Comparison of ENCODE assay signal across 10 cellular contexts in genomic region chrX:153926594-153926862, GRCh38. TPM values are rescaled to one million over a fixed set of nuclear protein-coding genes. Genes with fewer than 3 reads are reported as not detected.
DNase-seq lines count a peak whose midpoint lies in the region; ATAC-seq, FAIRE-seq and TF ChIP-seq lines count a peak whose summit lies in the region.
"Had no signal": no experiment of that assay in that cellular context is flagged by ENCODE, and none has a peak within 500 bp of the region (broad histone marks: within the 10 kb centered on the region; RNA-seq: fewer than 3 reads in every experiment).

No MANE protein-coding gene starts in this region.

- H3K4me2 ChIP-seq in Karpas-422 (ENCODE audit: low read depth, low read length, poor library complexity, severe bottlenecking) = peak overlapping the region; percentile 78

- peaks cover 6% of the 10 kb centered on the region for H3K4me1 Mint-ChIP-seq in endodermal cell

- no peaks in the 10 kb centered on the region for H3K36me3 ChIP-seq in Karpas-422 (ENCODE audit: insufficient read depth, low read length)
- peaks cover 5% of the 10 kb centered on the region for H3K36me3 ChIP-seq in endodermal cell (ENCODE audit: control insufficient read depth, insufficient read depth, low read length)
- no peaks in the 10 kb centered on the region for H3K36me3 ChIP-seq in pancreas

- H3K79me2 ChIP-seq in Karpas-422 (ENCODE audit: low read length) = peaks cover 19% of the 10 kb centered on the region

- peaks cover 9% of the 10 kb centered on the region for H3K36me3 Mint-ChIP-seq in endodermal cell (ENCODE audit: low read depth)

- H3K27me3 Mint-ChIP-seq in endodermal cell (ENCODE audit: insufficient read depth) = no peaks in the 10 kb centered on the region

- WGBS in endodermal cell (ENCODE audit: insufficient coverage in 1 of 2, insufficient read length in 1 of 2), 2 experiments = 23% methylated on average over 3 of the region's 4 CpGs; no CpG with 5 or more reads in 1 of the 2 experiments
- WGBS in pancreas, 2 donors = 59% methylated on average over 4 of the region's 4 CpGs

- ATAC-seq in pancreas (no peak), GM21825 (IDR thresholded peaks at IDR 0.05; ENCODE audit: unreplicated experiment) (no peak), HG02763 (IDR thresholded peaks at IDR 0.05; ENCODE audit: unreplicated experiment) (no peak), HG03095 (IDR thresholded peaks at IDR 0.05; ENCODE audit: unreplicated experiment) (no peak)

- no peak for TF ChIP-seq CTCF in GM12864 (IDR thresholded peaks at IDR 0.05; ENCODE audit: low read depth, low read length, missing control alignments)
- TF ChIP-seq CTCF in endodermal cell (conservative IDR thresholded peaks at IDR 0.05) = no peak
- no peak for TF ChIP-seq CTCF in pancreas (IDR thresholded peaks at IDR 0.05)

- H3K9me2 ChIP-seq in Karpas-422 (replicated peaks; ENCODE audit: insufficient read depth, low read length) = no peaks in the 10 kb centered on the region

- peak overlapping the region; percentile 95 for H3K9ac ChIP-seq in Karpas-422 (ENCODE audit: low read length)
- H3K9ac ChIP-seq in endodermal cell (ENCODE audit: extremely low read depth, low read length, poor library complexity, severe bottlenecking) = no peak overlapping the region

- H3K27ac ChIP-seq in Karpas-422 (ENCODE audit: low read length) (peak overlapping the region; percentile 99), endodermal cell (ENCODE audit: low read depth, low read length) (peak overlapping the region; percentile 94), pancreas (peak overlapping the region; percentile 1 to 91 (median 86))

- peaks cover 12% of the 10 kb centered on the region; the same call in 1 of the 2 replicates for H4K20me1 ChIP-seq in Karpas-422 (ENCODE audit: insufficient read depth, low read depth, low read length)

- DNase-seq in GM12864 (ENCODE audit: low read depth) = no peak
- DNase-seq in Karpas-422 = no peak
- DNase-seq in endodermal cell = no peak
- no peak for DNase-seq in pancreas
- no peak for DNase-seq in H4 (ENCODE audit: low spot score)

- no peak overlapping the region for H3K27ac Mint-ChIP-seq in endodermal cell

- H3K9me3 Mint-ChIP-seq in endodermal cell = peaks cover 66% of the 10 kb centered on the region

- peak overlapping the region; percentile 71 for H3K4me3 Mint-ChIP-seq in endodermal cell

- H3K4me1 ChIP-seq in Karpas-422 (ENCODE audit: low read length) (peaks cover 51% of the 10 kb centered on the region), endodermal cell (ENCODE audit: control insufficient read depth, insufficient read depth, low read length) (no peaks in the 10 kb centered on the region), pancreas (peaks cover 0 to 13% (median 9%) of the 10 kb centered on the region in 3 donors)

- no peak for FAIRE-seq in pancreas (lab: Jason Lieb, UNC)
- FAIRE-seq: endometrium, RCC 7860 had no signal

- H3K27me3 ChIP-seq in Karpas-422 (ENCODE audit: low read length) = no peaks in the 10 kb centered on the region
- no peaks in the 10 kb centered on the region for H3K27me3 ChIP-seq in endodermal cell (ENCODE audit: control insufficient read depth, insufficient read depth, low read length, poor library complexity, severe bottlenecking)
- no peaks in the 10 kb centered on the region for H3K27me3 ChIP-seq in pancreas

- intact Hi-C loops in pancreas (cut with DNase I) = no loop called here

- H2AFZ ChIP-seq in Karpas-422 (ENCODE audit: low read length) = no peak overlapping the region

- peak overlapping the region; percentile 85 for H3K4me3 ChIP-seq in GM12864 (ENCODE audit: low read depth, low read length)
- peak overlapping the region; percentile 84; the same call in 1 of the 2 replicates for H3K4me3 ChIP-seq in Karpas-422 (ENCODE audit: low read length)
- no peak overlapping the region for H3K4me3 ChIP-seq in endodermal cell (ENCODE audit: low read length)
- H3K4me3 ChIP-seq in pancreas = peak overlapping the region in 1 of 4 donors; percentile 63

- H3K9me3 ChIP-seq in Karpas-422 (ENCODE audit: low read length) (no peaks in the 10 kb centered on the region), endodermal cell (ENCODE audit: control insufficient read depth, low read length) (no peaks in the 10 kb centered on the region), pancreas (no peaks in the 10 kb centered on the region)

RNA-seq across cellular contexts. Expression of gene ARHGAP4, which starts 0.5 kb away (rescaled TPM):
- 104 and 218 TPM in 2 replicates for total RNA-seq in Karpas-422 (2014; rRNA removed; shearing (Covaris generic); ENCODE audit: low replicate concordance)
- 10 to 100 TPM; 56.0 to 65.0 TPM for total RNA-seq in endodermal cell
- polyA plus RNA-seq in endodermal cell (2013, experiment 1 of 2) = 10.5 TPM
- 10.0 TPM for polyA plus RNA-seq in endodermal cell (2013, experiment 2 of 2)
- 10 to 100 TPM in 3 of 6 donors, 1 to 10 TPM in 3; 1.9 to 18.9 (median 8.9) TPM for total RNA-seq in pancreas
- 10 to 100 TPM; 44.7 to 71.7 TPM for polyA plus RNA-seq in pancreas
- total RNA-seq in H4 (2014; rRNA removed; shearing (Covaris generic)) = 0.31 and 0.82 TPM in 2 replicates

RNA-seq across cellular contexts. Expression of gene NAA10, which starts 8.3 kb away (rescaled TPM):
- 103 and 144 TPM in 2 replicates for total RNA-seq in Karpas-422 (2014; rRNA removed; shearing (Covaris generic); ENCODE audit: low replicate concordance)
- 10 to 100 TPM; 91.6 to 99.3 TPM for total RNA-seq in endodermal cell
- polyA plus RNA-seq in endodermal cell (2013, experiment 1 of 2) = 99.4 TPM
- polyA plus RNA-seq in endodermal cell (2013, experiment 2 of 2) = 86.3 TPM
- total RNA-seq in pancreas = 10 to 100 TPM; 24.5 to 49.0 (median 40.3) TPM
- 100 to 1,000 TPM in 1 of 2 donors, 10 to 100 TPM in 1; 95.1 to 115 TPM for polyA plus RNA-seq in pancreas
- total RNA-seq in H4 (2014; rRNA removed; shearing (Covaris generic)) = 167 and 216 TPM in 2 replicates

RNA-seq across cellular contexts. Expression of gene RENBP, which starts 17.9 kb away (rescaled TPM):
- 0.22 and 0.26 TPM in 2 replicates for total RNA-seq in Karpas-422 (2014; rRNA removed; shearing (Covaris generic); ENCODE audit: low replicate concordance)
- total RNA-seq in endodermal cell (10 to 100 TPM; 12.0 to 17.5 TPM), pancreas (1 to 10 TPM in 4 of 6 donors, under 1 TPM in 2; 0.43 to 7.5 (median 1.6) TPM)
- polyA plus RNA-seq in endodermal cell (2013, experiment 1 of 2) = 9.5 TPM
- 7.5 TPM for polyA plus RNA-seq in endodermal cell (2013, experiment 2 of 2)
- 1 to 10 TPM; 2.8 to 5.1 TPM for polyA plus RNA-seq in pancreas
- total RNA-seq in H4 (2014; rRNA removed; shearing (Covaris generic)) = 0.10 TPM in 1 of 2 replicates, not detected in the other

RNA-seq across cellular contexts. Expression of gene AVPR2, which starts 22.1 kb away (rescaled TPM):
- not detected in 2 replicates for total RNA-seq in Karpas-422 (2014; rRNA removed; shearing (Covaris generic); ENCODE audit: low replicate concordance)
- total RNA-seq in endodermal cell (not detected), pancreas (under 1 TPM; 0.12 to 0.58 (median 0.31) TPM)
- not detected for polyA plus RNA-seq in endodermal cell (2013, experiment 1 of 2)
- polyA plus RNA-seq in endodermal cell (2013, experiment 2 of 2) = not detected
- 1 to 10 TPM; 1.3 TPM for polyA plus RNA-seq in pancreas
- total RNA-seq in H4 (2014; rRNA removed; shearing (Covaris generic)) = 0.14 and 0.33 TPM in 2 replicates

RNA-seq across cellular contexts. Expression of gene L1CAM, which starts 40.6 kb away (rescaled TPM):
- not detected in 2 replicates for total RNA-seq in Karpas-422 (2014; rRNA removed; shearing (Covaris generic); ENCODE audit: low replicate concordance)
- total RNA-seq in endodermal cell (10 to 100 TPM in 1 of 2 donors, 1 to 10 TPM in 1; 7.5 to 29.0 TPM), pancreas (1 to 10 TPM in 4 of 6 donors, under 1 TPM in 2; 0.97 to 1.6 (median 1.2) TPM)
- 42.4 TPM for polyA plus RNA-seq in endodermal cell (2013, experiment 1 of 2)
- 36.6 TPM for polyA plus RNA-seq in endodermal cell (2013, experiment 2 of 2)
- 1 to 10 TPM in 1 of 2 donors, under 1 TPM in 1; 0.84 to 3.9 TPM for polyA plus RNA-seq in pancreas
- total RNA-seq in H4 (2014; rRNA removed; shearing (Covaris generic)) = 7.9 and 9.7 TPM in 2 replicates
